ENCODE assay signal across 8 cellular contexts in genomic region chr7:73841689-73842247, GRCh38. TPM values are rescaled to one million over a fixed set of nuclear protein-coding genes. Genes with fewer than 3 reads are reported as not detected.
DNase-seq lines count a peak whose midpoint lies in the region; ATAC-seq and TF ChIP-seq lines count a peak whose summit lies in the region.

No MANE protein-coding gene starts in this region.

- CTCF ChIA-PET in HEK293 (lab: Yijun Ruan, JAX) (interaction anchor here (0.6 to 3.7 kb wide), 4 partner anchors 9 to 235 kb away, joined by 3 to 24 read pairs (median 4); no protein-coding TSS in a partner anchor), activated B cell treated with CpG ODN at 0.5 μM for 24 hours (lab: Charles Lee) (interaction anchor here (0.7 to 1.4 kb wide), 2 partner anchors 12 to 1692 kb away, joined by 3 to 7 read pairs; no protein-coding TSS in a partner anchor)

- H3K4me1 ChIP-seq in HEK293 (ENCODE audit: control insufficient read depth, insufficient read depth, low read length), result peaks cover 6% of the 10 kb centered on the region; the same call in 1 of the 2 replicates
- H3K4me1 ChIP-seq in right cardiac atrium (ENCODE audit: control insufficient read depth, insufficient read depth, low read length), result no peaks in the 10 kb centered on the region

- ATAC-seq in activated B cell treated with CpG ODN at 0.5 μM for 24 hours (ENCODE audit: low read depth) (no peak), right cardiac atrium (peak; percentile 39 to 49), HG03025 (IDR thresholded peaks at IDR 0.05; ENCODE audit: low FRiP score, unreplicated experiment) (no peak)

- intact Hi-C loops in activated B cell treated with CpG ODN at 0.5 μM for 24 hours (cut with micrococcal nuclease) (loop anchor here (1.0 to 5.0 kb wide), 3 partner anchors 10 to 174 kb away; partner anchors contain the start of genes ABHD11 and VPS37D), right cardiac atrium (cut with DNase I) (no loop called here)

- no peaks in the 10 kb centered on the region for H3K27me3 ChIP-seq in right cardiac atrium (ENCODE audit: control insufficient read depth, insufficient read depth)

- H3K4me3 ChIP-seq in HEK293 (ENCODE audit: low read depth, low read length), result peak overlapping the region; percentile 50
- H3K4me3 ChIP-seq in right cardiac atrium (ENCODE audit: low read length), result peak overlapping the region; percentile 59
- H3K4me3 ChIP-seq in skin epidermis, result peak overlapping the region; percentile 30 to 59 (median 47)

- no peaks in the 10 kb centered on the region for H3K27me3 Mint-ChIP-seq in activated B cell treated with CpG ODN at 0.5 μM for 24 hours

- DNase-seq in activated B cell treated with CpG ODN at 0.5 μM for 24 hours (no peak), right cardiac atrium (peak in 2 of 3 donors; percentile 65 to 67), mesenteric fat pad (ENCODE audit: low spot score) (no peak), GF-D8 (lab: John Stamatoyannopoulos, UW) (no peak)
- no peak for DNase-seq in stimulated activated CD4-positive, alpha-beta T cell treated with anti-CD3 and anti-CD28 coated beads, Interleukin-1b, Interleukin-23, amount 100 ng/mL, for 48 hours

- H3K9me3 ChIP-seq in HEK293 (ENCODE audit: control insufficient read depth, insufficient read depth, low read depth, low read length), result no peaks in the 10 kb centered on the region
- no peaks in the 10 kb centered on the region for H3K9me3 ChIP-seq in right cardiac atrium (ENCODE audit: control insufficient read depth, low read length)

- POLR2A ChIA-PET in HEK293 (lab: Yijun Ruan, JAX), result interaction anchor here (0.7 to 1.4 kb wide), 7 partner anchors 9 to 334 kb away, joined by 3 to 16 read pairs (median 7); partner anchors contain the start of gene ABHD11
- POLR2A ChIA-PET in activated B cell treated with CpG ODN at 0.5 μM for 24 hours (lab: Charles Lee), result interaction anchor here (1.3 kb wide), 2 partner anchors 15 to 103 kb away, joined by 7 to 8 read pairs; partner anchors contain the start of gene ABHD11

- WGBS in right cardiac atrium, result 44% methylated on average over 25 of the region's 25 CpGs

- H3K4me1 Mint-ChIP-seq in activated B cell treated with CpG ODN at 0.5 μM for 24 hours, result peaks cover 30% of the 10 kb centered on the region

- H3K27ac ChIP-seq in HEK293 (ENCODE audit: extremely low read depth, low read depth, low read length), result no peak overlapping the region; the same call in 1 of the 2 replicates
- no peak overlapping the region for H3K27ac ChIP-seq in right cardiac atrium (ENCODE audit: low read length)
- H3K27ac ChIP-seq in skin epidermis, result peak overlapping the region in 20 of 21 experiments; percentile 22 to 85 (median 62)

- H3K36me3 ChIP-seq in HEK293 (ENCODE audit: control insufficient read depth in 2 of 2, insufficient read depth in 1 of 2, low read length in 2 of 2), result no peaks in the 10 kb centered on the region

- peak overlapping the region; percentile 86 for H3K4me3 Mint-ChIP-seq in activated B cell treated with CpG ODN at 0.5 μM for 24 hours

- no peaks in the 10 kb centered on the region for H3K36me3 Mint-ChIP-seq in activated B cell treated with CpG ODN at 0.5 μM for 24 hours (ENCODE audit: low read depth)

- no peaks in the 10 kb centered on the region for H3K9me3 Mint-ChIP-seq in activated B cell treated with CpG ODN at 0.5 μM for 24 hours

- H3K27ac Mint-ChIP-seq in activated B cell treated with CpG ODN at 0.5 μM for 24 hours, result peak overlapping the region; percentile 73

- TF ChIP-seq CTCF in HEK293 (tag by site-specific recombination; IDR thresholded peaks at IDR 0.05), result no peak
- TF ChIP-seq CTCF in activated B cell treated with CpG ODN at 0.5 μM for 24 hours (IDR thresholded peaks at IDR 0.05), result no peak

TF ChIP-seq in HEK293, 187 proteins besides CTCF, POLR2A, EP300 and RAD21 (continues in another document):
- TF ChIP-seq ZNF214 (tag by site-specific recombination; IDR thresholded peaks at IDR 0.05; ENCODE audit: borderline replicate concordance) (no peak), HIC1 (tag by site-specific recombination; IDR thresholded peaks at IDR 0.05) (0 out of 2 replicates have a peak, but pooled peaks have one; percentile 33), ZNF26 (tag by site-specific recombination; IDR thresholded peaks at IDR 0.05) (no peak), ZNF391 (tag by site-specific recombination; IDR thresholded peaks at IDR 0.05; ENCODE audit: borderline replicate concordance, low read depth) (no peak), ZNF148 (tag by site-specific recombination; IDR thresholded peaks at IDR 0.05; ENCODE audit: borderline replicate concordance) (no peak), ZNF157 (tag by site-specific recombination; IDR thresholded peaks at IDR 0.05) (no peak), ZNF585B (tag by site-specific recombination; IDR thresholded peaks at IDR 0.05) (no peak), BCL11B (tag by site-specific recombination; IDR thresholded peaks at IDR 0.05; ENCODE audit: low read depth) (no peak), ZNF639 (tag by site-specific recombination; IDR thresholded peaks at IDR 0.05) (no peak)

RNA-seq across cellular contexts. Expression of gene METTL27, which starts 0.5 kb away (rescaled TPM):
- 0.66 and 1.7 TPM in 2 replicates for total RNA-seq in activated B cell treated with CpG ODN at 0.5 μM for 24 hours
- total RNA-seq in right cardiac atrium, result under 1 TPM in 3 of 4 donors, not detected in 1; 0.48 to 0.64 (median 0.53) TPM
- polyA plus RNA-seq in right cardiac atrium, result 0.38 TPM
- total RNA-seq in mesenteric fat pad, result 1.7 TPM

RNA-seq across cellular contexts. Expression of gene CLDN4, which starts 11.0 kb away (rescaled TPM):
- total RNA-seq in activated B cell treated with CpG ODN at 0.5 μM for 24 hours (not detected in 2 replicates), right cardiac atrium (under 1 TPM in 3 of 4 donors, not detected in 1; 0.09 to 0.23 (median 0.14) TPM), mesenteric fat pad (0.71 TPM)
- polyA plus RNA-seq in right cardiac atrium, result not detected

RNA-seq across cellular contexts. Expression of gene TMEM270, which starts 19.2 kb away (rescaled TPM):
- total RNA-seq in activated B cell treated with CpG ODN at 0.5 μM for 24 hours (not detected in 2 replicates), right cardiac atrium (not detected), mesenteric fat pad (not detected)
- polyA plus RNA-seq in right cardiac atrium, result not detected

Comparison
In these comparisons a context has a peak if more than half of its experiments do, and no peak if none do; other contexts are left out.
1. H3K27ac ChIP-seq: peak in skin epidermis (20 of 21); none in HEK293 (single experiment) and right cardiac atrium (single experiment).
2. ATAC-seq: peak in right cardiac atrium (2 of 2); none in activated B cell treated with CpG ODN at 0.5 μM for 24 hours (single experiment) and HG03025 (single experiment).
3. DNase-seq: peak in right cardiac atrium (2 of 3); none in activated B cell treated with CpG ODN at 0.5 μM for 24 hours (single experiment), stimulated activated CD4-positive, alpha-beta T cell treated with anti-CD3 and anti-CD28 coated beads, Interleukin-1b, Interleukin-23, amount 100 ng/mL, for 48 hours (single experiment), mesenteric fat pad (single experiment) and GF-D8 (single experiment).
4. Peak in every context shown above with its lines, with median percentiles within 50 percentile points of each other: H3K4me3 ChIP-seq.